In the genomic region with DNA sequence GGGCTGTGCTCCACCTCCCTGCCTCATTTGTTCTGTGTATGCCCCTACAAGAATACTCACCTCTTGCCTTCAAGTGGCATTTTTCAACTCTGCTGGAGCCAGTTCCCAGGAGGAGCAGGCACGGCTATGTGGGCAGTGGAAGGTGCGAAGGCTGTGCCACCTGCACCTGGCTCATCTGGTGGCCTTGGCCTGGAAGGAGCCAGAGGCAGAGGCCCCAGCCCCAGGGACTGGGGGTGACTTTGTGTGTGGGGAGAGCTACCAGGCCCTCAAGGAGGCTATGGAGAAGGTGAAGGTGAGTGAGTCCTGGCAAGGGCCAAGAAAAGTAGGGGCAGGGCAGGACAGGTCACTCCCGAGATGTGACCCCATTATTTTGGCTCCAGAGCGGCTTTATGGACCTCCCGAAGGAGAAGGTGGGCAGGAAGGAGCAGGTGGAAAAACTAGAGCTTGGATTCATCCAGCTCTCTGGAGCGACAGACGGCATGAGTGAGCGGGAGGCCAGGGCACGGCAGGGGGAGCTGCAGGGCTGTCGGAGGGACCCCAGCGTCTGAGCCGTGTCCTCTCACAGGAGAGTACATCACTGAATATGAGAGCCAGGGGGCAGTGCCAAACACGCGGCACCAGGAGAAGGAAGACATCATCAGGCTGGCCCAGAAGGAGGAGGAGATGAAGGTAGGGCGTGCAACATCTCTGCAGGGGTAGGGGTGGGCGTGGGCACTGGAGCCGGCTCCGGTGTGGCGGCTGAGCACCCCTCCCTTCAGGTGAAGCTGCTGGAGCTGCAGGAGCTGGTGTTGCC, we compare ENCODE assay signal across 13 cellular contexts. TPM values are rescaled to one million over a fixed set of nuclear protein-coding genes. Genes with fewer than 3 reads are reported as not detected.
A peak's percentile ranks its signal among the peaks of the same experiment; 100 is the strongest.
DNase-seq lines count a peak whose midpoint lies in the region; FAIRE-seq and TF ChIP-seq lines count a peak whose summit lies in the region.
"Had no signal": no experiment of that assay in that cellular context is flagged by ENCODE, and none has a peak within 500 bp of the region (broad histone marks: within the 10 kb centered on the region; RNA-seq: fewer than 3 reads in every experiment).

No MANE protein-coding gene starts in this region.

- H3K36me3 ChIP-seq in H1 (ENCODE audit: control insufficient read depth in 2 of 4, insufficient read depth in 4 of 4, low read length in 3 of 4) = no peaks in the 10 kb centered on the region

- 0 out of 4 replicates have a peak overlapping the region, but pooled peaks of 1 of the 2 experiments have one; percentile 11 for H3K4me2 ChIP-seq in H1 (ENCODE audit: insufficient read depth in 1 of 2, low read depth in 2 of 2, low read length in 2 of 2)

- no peak for TF ChIP-seq POLR2A in H1 (IDR thresholded peaks at IDR 0.05; ENCODE audit: control extremely low read depth in 1 of 2, low read depth in 2 of 2, low read length in 2 of 2)

- no peaks in the 10 kb centered on the region for H3K27me3 ChIP-seq in H1 (replicated peaks in 1 of 4; ENCODE audit: control insufficient read depth in 3 of 4, extremely low read depth in 1 of 4, insufficient read depth in 3 of 4, low read length in 3 of 4)

- no peak overlapping the region for H2BK5ac ChIP-seq in H1 (ENCODE audit: low read depth, low read length)

- TF ChIP-seq CTCF in H1 (IDR thresholded peaks at IDR 0.05; ENCODE audit: control extremely low read depth in 1 of 3, insufficient read depth in 1 of 3, low read depth in 1 of 3, low read length in 3 of 3) = peak; percentile 46 to 61 (median 50)

- no peak overlapping the region for H2BK120ac ChIP-seq in H1 (replicated peaks; ENCODE audit: low read depth, low read length)

- 88% methylated on average over 13 of the region's 19 CpGs; no CpG with 5 or more reads in 1 of the 2 experiments for WGBS in H1 (ENCODE audit: extremely low coverage in 1 of 2, insufficient coverage in 1 of 2, insufficient read length in 1 of 2, insufficient replicate concordance in 2 of 2, low coverage in 1 of 2, low lambda C conversion rate in 2 of 2, missing lambda C conversion rate in 1 of 2), 2 experiments

- TF ChIP-seq EP300 in H1 (IDR thresholded peaks at IDR 0.05; ENCODE audit: borderline replicate concordance in 1 of 2, low read depth in 2 of 2, low read length in 2 of 2) = no peak

- no peak overlapping the region for H3K27ac ChIP-seq in H1 (ENCODE audit: low read depth, low read length)

- CTCF ChIA-PET in H1 (lab: Charles Lee; ENCODE audit: partially characterized antibody) = interaction anchor here (0.6 to 6.7 kb wide), 34 partner anchors 8 to 354 kb away, joined by 3 to 83 read pairs (median 4); no protein-coding TSS in a partner anchor

- H3K79me2 ChIP-seq in H1 (ENCODE audit: control insufficient read depth in 1 of 2, insufficient read depth in 2 of 2, low read length in 2 of 2) = no peaks in the 10 kb centered on the region

- DNase-seq in NCI-H748 (lab: John Stamatoyannopoulos, UW; ENCODE audit: unreplicated experiment) (peak; percentile 6), NCI-H748 treated with DMSO at 0.1 percent for 48 hours (lab: John Stamatoyannopoulos, UW) (no peak), NCI-H524 (lab: John Stamatoyannopoulos, UW) (peak; percentile 87 to 95), H1 (ENCODE audit: low read depth in 1 of 2, low spot score in 2 of 2) (peak; percentile 59 to 68), retina (peak; percentile 67), NCI-H446 treated with DMSO at 0.1 percent for 48 hours (lab: John Stamatoyannopoulos, UW) (no peak), AG20443 (ENCODE audit: low spot score) (no peak), COLO829 (ENCODE audit: low spot score) (no peak)
- DNase-seq: 8988T; natural killer cell; NCI-H2081; stimulated activated CD4-positive, alpha-beta T cell treated with anti-CD3 and anti-CD28 coated beads, Interleukin-4, amount 100 ng/mL, for 1 hour; T-helper 2 cell had no signal

- H4K20me1 ChIP-seq in H1 (replicated peaks in 1 of 2; ENCODE audit: control insufficient read depth in 1 of 2, insufficient read depth in 2 of 2, low read length in 2 of 2) = no peaks in the 10 kb centered on the region

- H3K23ac ChIP-seq in H1 (ENCODE audit: insufficient read length) = no peak overlapping the region

- H3K79me1 ChIP-seq in H1 (ENCODE audit: low read depth, low read length) = no peaks in the 10 kb centered on the region

- H4K91ac ChIP-seq in H1 (replicated peaks; ENCODE audit: insufficient read length, low read length) = peak overlapping the region; percentile 27

- peak overlapping the region; percentile 48; the same call in 1 of the 2 replicates for H2BK20ac ChIP-seq in H1 (ENCODE audit: low read length)

- POLR2A ChIA-PET in H1 (lab: Charles Lee; ENCODE audit: partially characterized antibody) = interaction anchor here (1.0 to 1.5 kb wide), 2 partner anchors 9 to 118 kb away, joined by 3 to 4 read pairs; no protein-coding TSS in a partner anchor

- no peak overlapping the region for H4K5ac ChIP-seq in H1 (ENCODE audit: insufficient read length, low read depth, low read length)

- peaks cover 0 to 2% (median 0%) of the 10 kb centered on the region in 4 experiments; a peak in 1 of 7 replicates for H3K4me1 ChIP-seq in H1 (replicated peaks in 1 of 4; ENCODE audit: control insufficient read depth in 3 of 4, insufficient read depth in 4 of 4, low read length in 3 of 4)

- no peaks in the 10 kb centered on the region for H3K9me3 ChIP-seq in H1 (ENCODE audit: insufficient read depth in 2 of 2, low read depth in 1 of 2, low read length in 1 of 2)

- H3K9ac ChIP-seq in H1 (replicated peaks in 1 of 4; ENCODE audit: extremely low read depth in 1 of 4, low read depth in 3 of 4, low read length in 3 of 4) = no peak overlapping the region

- H3K56ac ChIP-seq in H1 (replicated peaks; ENCODE audit: insufficient read length, low read depth, low read length) = no peak overlapping the region

- peak overlapping the region in 1 of 4 experiments; percentile 27; a peak in 1 of 8 replicates for H3K4me3 ChIP-seq in H1 (ENCODE audit: extremely low read depth in 1 of 4, insufficient read depth in 2 of 4, low read depth in 3 of 4, low read length in 4 of 4)

- no peaks in the 10 kb centered on the region for H3K23me2 ChIP-seq in H1 (ENCODE audit: low read depth, low read length)

- H3K18ac ChIP-seq in H1 (ENCODE audit: extremely low read depth, low read length) = no peak overlapping the region

- peak; percentile 48 to 67 for TF ChIP-seq RAD21 in H1 (IDR thresholded peaks at IDR 0.05 in 1 of 2, conservative IDR thresholded peaks at IDR 0.05 in 1 of 2; ENCODE audit: low read depth in 2 of 2, low read length in 2 of 2)

- no peak overlapping the region for H3K4ac ChIP-seq in H1 (replicated peaks; ENCODE audit: insufficient read length, low read depth, low read length)

- FAIRE-seq in H1 (lab: Jason Lieb, UNC) = no peak

- no peak overlapping the region; the same call in 1 of the 2 replicates for H4K8ac ChIP-seq in H1 (ENCODE audit: extremely low read depth, insufficient read depth, low read length)

- no peak overlapping the region for H3K14ac ChIP-seq in H1 (ENCODE audit: insufficient read length)

- H2AK5ac ChIP-seq in H1 (ENCODE audit: low read depth, low read length) = no peak overlapping the region

- H2BK12ac ChIP-seq in H1 (ENCODE audit: low read depth, low read length) = no peak overlapping the region

- no peak overlapping the region; the same call in 1 of the 2 replicates for H2BK15ac ChIP-seq in H1 (ENCODE audit: low read length)

- H2AFZ ChIP-seq in H1 (ENCODE audit: low read length) = no peak overlapping the region

TF ChIP-seq in H1, 55 proteins besides CTCF, POLR2A, EP300 and RAD21:
- TF ChIP-seq TCF12 (IDR thresholded peaks at IDR 0.05; ENCODE audit: low read depth, low read length) (no peak), GABPA (IDR thresholded peaks at IDR 0.05; ENCODE audit: borderline replicate concordance, insufficient read depth, low read length) (no peak), CREB1 (IDR thresholded peaks at IDR 0.05) (0 out of 2 replicates have a peak, but pooled peaks have one; percentile 24), GTF2F1 (IDR thresholded peaks at IDR 0.05; ENCODE audit: borderline replicate concordance, low read depth, low read length) (no peak), TAF7 (optimal IDR thresholded peaks at IDR 0.05; ENCODE audit: borderline replicate concordance, low read depth, low read length) (no peak), KDM4A (IDR thresholded peaks at IDR 0.05; ENCODE audit: low read depth, low read length, severe bottlenecking) (peak; percentile 29)
- TF ChIP-seq, protein P1, sequence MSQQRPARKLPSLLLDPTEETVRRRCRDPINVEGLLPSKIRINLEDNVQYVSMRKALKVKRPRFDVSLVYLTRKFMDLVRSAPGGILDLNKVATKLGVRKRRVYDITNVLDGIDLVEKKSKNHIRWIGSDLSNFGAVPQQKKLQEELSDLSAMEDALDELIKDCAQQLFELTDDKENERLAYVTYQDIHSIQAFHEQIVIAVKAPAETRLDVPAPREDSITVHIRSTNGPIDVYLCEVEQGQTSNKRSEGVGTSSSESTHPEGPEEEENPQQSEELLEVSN (IDR thresholded peaks at IDR 0.05) = 0 out of 2 replicates have a peak, but pooled peaks have one; percentile 15
- TF ChIP-seq, protein P2, sequence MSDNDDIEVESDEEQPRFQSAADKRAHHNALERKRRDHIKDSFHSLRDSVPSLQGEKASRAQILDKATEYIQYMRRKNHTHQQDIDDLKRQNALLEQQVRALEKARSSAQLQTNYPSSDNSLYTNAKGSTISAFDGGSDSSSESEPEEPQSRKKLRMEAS (IDR thresholded peaks at IDR 0.05) = peak; percentile 74
TF ChIP-seq in H1: peak in this region for 4.

RNA-seq across cellular contexts. Expression of a gene that starts 57.3 kb away (rescaled TPM):
- 22.4 and 22.7 TPM in 2 replicates for total RNA-seq in H1 (2021; fragmentation: NEBNext Ultra II Directional; extraction: Animal tissue kit (Norgen Biotek cat#: 25700))
- 6.5 and 10.1 TPM in 2 replicates for polyA plus RNA-seq in H1 (2011; rRNA removed)
- 12.3 TPM for polyA plus RNA-seq in H1 (2011; cell fraction: cytosol; rRNA removed)
- polyA plus RNA-seq in H1 (2011; cell fraction: nucleus; rRNA removed) = 13.9 TPM
- polyA plus RNA-seq in H1 (2012, experiment 1 of 2) = 9.2 to 14.6 TPM (median 10.4 TPM) in 4 replicates
- 1.3 TPM for polyA plus RNA-seq in H1 (2012, experiment 2 of 2)
- polyA plus RNA-seq in H1 (2013, experiment 1 of 2) = 12.7 TPM
- polyA plus RNA-seq in H1 (2013, experiment 2 of 2) = 13.4 TPM
- polyA minus RNA-seq in H1 (2011; rRNA and poly(A)+ RNA removed) = 8.8 and 9.4 TPM in 2 replicates
- polyA minus RNA-seq in H1 (2011; cell fraction: cytosol; rRNA and poly(A)+ RNA removed) = 9.2 TPM
- 30.1 TPM for polyA minus RNA-seq in H1 (2011; cell fraction: nucleus; rRNA and poly(A)+ RNA removed)

Comparison
In these comparisons a context has a peak if more than half of its experiments do, and no peak if none do; other contexts are left out.
1. DNase-seq: peak in NCI-H748 (single experiment), NCI-H524 (2 of 2), H1 (2 of 2) and retina (single experiment); none in NCI-H748 treated with DMSO at 0.1 percent for 48 hours (single experiment), NCI-H446 treated with DMSO at 0.1 percent for 48 hours (single experiment), AG20443 (single experiment) and COLO829 (single experiment).